Comparison of ENCODE assay signal across 8 cellular contexts in the genomic region with DNA sequence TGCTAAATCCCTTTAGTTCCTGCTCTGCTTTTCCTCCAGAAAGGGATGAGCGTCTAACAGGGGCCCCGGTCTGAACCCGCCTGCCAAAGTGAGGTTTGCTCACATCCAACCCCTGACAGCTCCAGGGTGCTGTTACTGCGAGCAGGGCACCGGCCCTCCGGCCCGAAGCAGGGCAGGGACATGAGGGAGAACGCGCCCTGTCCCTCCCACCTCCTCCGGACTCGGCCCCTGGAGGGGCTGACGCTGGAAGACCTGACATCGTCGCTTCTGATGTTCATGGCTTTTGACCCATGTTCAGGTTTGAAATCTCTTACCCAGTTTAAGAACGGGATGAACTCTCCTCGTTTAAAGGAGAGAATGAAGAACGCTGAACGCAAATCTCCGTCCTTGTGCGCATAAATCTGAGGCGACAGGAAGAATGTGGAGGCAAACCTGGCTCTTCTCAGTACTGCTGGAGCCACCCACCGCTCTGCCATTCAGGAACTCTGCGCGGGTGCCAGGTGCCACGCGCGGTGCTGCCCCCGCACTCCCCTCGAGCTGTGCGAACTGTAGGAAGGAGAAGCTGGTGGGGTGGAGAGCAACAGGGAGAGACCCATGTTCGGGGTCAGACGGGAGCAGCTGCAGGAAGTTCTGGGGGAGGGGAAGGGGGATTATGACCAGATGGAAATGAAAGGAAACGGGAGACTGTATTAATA. TPM values are rescaled to one million over a fixed set of nuclear protein-coding genes. Genes with fewer than 3 reads are reported as not detected.
DNase-seq lines count a peak whose midpoint lies in the region; ATAC-seq, FAIRE-seq and TF ChIP-seq lines count a peak whose summit lies in the region.

No MANE protein-coding gene starts in this region.

- H3K79me1 ChIP-seq in H1 (ENCODE audit: low read depth, low read length), result 0 out of 2 replicates have a peak, but pooled peaks cover 4% of the 10 kb centered on the region

- intact Hi-C loops in PC-9 (cut with micrococcal nuclease; ENCODE audit: unreplicated experiment), result loop anchor here (5.0 kb wide), 1 partner anchor 38 kb away; a partner anchor contains a TSS

- 21% methylated on average over 33 of the region's 33 CpGs; no CpG with 5 or more reads in 1 of the 2 experiments for WGBS in H1 (ENCODE audit: extremely low coverage in 1 of 2, insufficient coverage in 1 of 2, insufficient read length in 1 of 2, insufficient replicate concordance in 2 of 2, low coverage in 1 of 2, low lambda C conversion rate in 2 of 2, missing lambda C conversion rate in 1 of 2), 2 experiments

- TF ChIP-seq POLR2A in H1 (IDR thresholded peaks at IDR 0.05; ENCODE audit: control extremely low read depth in 1 of 2, low read depth in 2 of 2, low read length in 2 of 2), result no peak

- peak overlapping the region; percentile 13 for H3K56ac ChIP-seq in H1 (replicated peaks; ENCODE audit: insufficient read length, low read depth, low read length)

- H3K27me3 ChIP-seq in PC-9 (ENCODE audit: insufficient read depth, low read depth) (no peaks in the 10 kb centered on the region), H1 (replicated peaks in 1 of 4; ENCODE audit: control insufficient read depth in 3 of 4, extremely low read depth in 1 of 4, insufficient read depth in 3 of 4, low read length in 3 of 4) (no peaks in the 10 kb centered on the region), muscle layer of colon (ENCODE audit: control insufficient read depth in 1 of 2, insufficient read depth in 2 of 2, low read length in 2 of 2) (no peaks in the 10 kb centered on the region)

- H3K27ac ChIP-seq in PC-9 (peak overlapping the region; percentile 62), H1 (ENCODE audit: low read depth, low read length) (peak overlapping the region; percentile 57; the same call in 1 of the 2 replicates), muscle layer of colon (ENCODE audit: low read depth, low read length) (peak overlapping the region; percentile 94)

- H4K5ac ChIP-seq in H1 (ENCODE audit: insufficient read length, low read depth, low read length), result peak overlapping the region; percentile 50

- TF ChIP-seq CTCF in PC-9 (conservative IDR thresholded peaks at IDR 0.05) (no peak), H1 (IDR thresholded peaks at IDR 0.05; ENCODE audit: control extremely low read depth in 1 of 3, insufficient read depth in 1 of 3, low read depth in 1 of 3, low read length in 3 of 3) (no peak), GM20000 (IDR thresholded peaks at IDR 0.05; ENCODE audit: extremely low read depth, missing control alignments) (no peak)

- peaks cover 13% of the 10 kb centered on the region for H3K23me2 ChIP-seq in H1 (ENCODE audit: low read depth, low read length)

- peak overlapping the region; percentile 96 for H2AFZ ChIP-seq in PC-9
- no peak overlapping the region for H2AFZ ChIP-seq in H1 (ENCODE audit: low read length)

- H2AK5ac ChIP-seq in H1 (ENCODE audit: low read depth, low read length), result no peak overlapping the region

- peak overlapping the region; percentile 66 to 86 (median 81) for H3K9ac ChIP-seq in H1 (replicated peaks in 1 of 4; ENCODE audit: extremely low read depth in 1 of 4, low read depth in 3 of 4, low read length in 3 of 4)
- H3K9ac ChIP-seq in muscle layer of colon (ENCODE audit: low read length), result peak overlapping the region; percentile 79

- H3K4me2 ChIP-seq in PC-9, result peak overlapping the region; percentile 100
- H3K4me2 ChIP-seq in H1 (ENCODE audit: insufficient read depth in 1 of 2, low read depth in 2 of 2, low read length in 2 of 2), result peak overlapping the region; percentile 79 to 85

- H3K4me1 ChIP-seq in PC-9 (replicated peaks; ENCODE audit: insufficient read depth) (peaks cover 50% of the 10 kb centered on the region), H1 (replicated peaks in 1 of 4; ENCODE audit: control insufficient read depth in 3 of 4, insufficient read depth in 4 of 4, low read length in 3 of 4) (peaks cover 0 to 11% (median 7%) of the 10 kb centered on the region in 4 experiments; a peak in 4 of 7 replicates), muscle layer of colon (ENCODE audit: insufficient read depth, low read length) (peaks cover 23% of the 10 kb centered on the region)

- no peak overlapping the region for H3K14ac ChIP-seq in H1 (ENCODE audit: insufficient read length)

- no peaks in the 10 kb centered on the region for H3K9me3 ChIP-seq in PC-9 (ENCODE audit: insufficient read depth, low read depth)
- H3K9me3 ChIP-seq in H1 (ENCODE audit: insufficient read depth in 2 of 2, low read depth in 1 of 2, low read length in 1 of 2), result no peaks in the 10 kb centered on the region
- no peaks in the 10 kb centered on the region for H3K9me3 ChIP-seq in muscle layer of colon (ENCODE audit: low read length)

- H3K79me2 ChIP-seq in PC-9 (ENCODE audit: low read depth), result peaks cover 58% of the 10 kb centered on the region
- peaks cover 0 to 39% of the 10 kb centered on the region in 2 experiments for H3K79me2 ChIP-seq in H1 (ENCODE audit: control insufficient read depth in 1 of 2, insufficient read depth in 2 of 2, low read length in 2 of 2)

- H3F3A ChIP-seq in PC-9 (ENCODE audit: insufficient read depth, low read depth), result peaks cover 67% of the 10 kb centered on the region

- H2BK20ac ChIP-seq in H1 (ENCODE audit: low read length), result no peak overlapping the region

- no peak overlapping the region for H2BK120ac ChIP-seq in H1 (replicated peaks; ENCODE audit: low read depth, low read length)

- peak overlapping the region; percentile 25 for H3K18ac ChIP-seq in H1 (ENCODE audit: extremely low read depth, low read length)

- POLR2A ChIA-PET in PC-9 (lab: Charles Lee; ENCODE audit: unreplicated experiment), result interaction anchor here (0.5 to 1.2 kb wide), 16 partner anchors 14 to 312 kb away, joined by 3 to 21 read pairs (median 6); a partner anchor contains a TSS
- POLR2A ChIA-PET in H1 (lab: Charles Lee; ENCODE audit: partially characterized antibody), result interaction anchor here (0.7 to 20.7 kb wide), 49 partner anchors 8 to 998 kb away, joined by 3 to 336 read pairs (median 4); a partner anchor contains a TSS

- no peak overlapping the region for H2BK5ac ChIP-seq in H1 (ENCODE audit: low read depth, low read length)

- TSS peak; percentile 92 for BruUV-seq in PC-9 (replicated peaks; lab: Mats Ljungman, UMichigan)

- FAIRE-seq in H1 (lab: Jason Lieb, UNC), result no peak

- H4K8ac ChIP-seq in H1 (ENCODE audit: extremely low read depth, insufficient read depth, low read length), result no peak overlapping the region; the same call in 1 of the 2 replicates

- H3K36me3 ChIP-seq in PC-9 (ENCODE audit: low read depth) (peaks cover 34% of the 10 kb centered on the region), H1 (ENCODE audit: control insufficient read depth in 2 of 4, insufficient read depth in 4 of 4, low read length in 3 of 4) (peaks cover 28 to 47% (median 41%) of the 10 kb centered on the region in 4 experiments), muscle layer of colon (ENCODE audit: insufficient read depth, low read length) (peaks cover 55% of the 10 kb centered on the region)

- H3K4ac ChIP-seq in H1 (replicated peaks; ENCODE audit: insufficient read length, low read depth, low read length), result peak overlapping the region; percentile 65

- DNase-seq in activated CD4-positive, alpha-beta T cell treated with anti-CD3 and anti-CD28 coated beads for 48 hours, result peak; percentile 34
- no peak for DNase-seq in activated CD4-positive, alpha-beta T cell treated with anti-CD3 and anti-CD28 coated beads, Interleukin-2, amount 50 U/mL, for 4 hours
- no peak for DNase-seq in PC-9
- DNase-seq in H1 (ENCODE audit: low read depth in 1 of 2, low spot score in 2 of 2), result no peak
- DNase-seq in GM20000 (ENCODE audit: low spot score), result no peak

- CTCF ChIA-PET in PC-9 (lab: Charles Lee), result interaction anchor here (0.8 to 1.0 kb wide), 7 partner anchors 10 to 180 kb away, joined by 3 to 9 read pairs (median 3); a partner anchor contains a TSS
- CTCF ChIA-PET in H1 (lab: Charles Lee; ENCODE audit: partially characterized antibody), result interaction anchor here (0.6 to 1.9 kb wide), 16 partner anchors 11 to 190 kb away, joined by 3 to 11 read pairs (median 4); a partner anchor contains a TSS

- H3K23ac ChIP-seq in H1 (ENCODE audit: insufficient read length), result no peak overlapping the region

- TF ChIP-seq EP300 in H1 (IDR thresholded peaks at IDR 0.05; ENCODE audit: borderline replicate concordance in 1 of 2, low read depth in 2 of 2, low read length in 2 of 2), result no peak

- peak overlapping the region; percentile 84 for H3K4me3 ChIP-seq in PC-9
- peak overlapping the region; percentile 50 to 93 (median 84) for H3K4me3 ChIP-seq in H1 (ENCODE audit: extremely low read depth in 1 of 4, insufficient read depth in 2 of 4, low read depth in 3 of 4, low read length in 4 of 4)
- peak overlapping the region; percentile 53 to 96 for H3K4me3 ChIP-seq in muscle layer of colon (ENCODE audit: low read depth in 1 of 2, low read length in 2 of 2)

- peak overlapping the region; percentile 34 for H4K91ac ChIP-seq in H1 (replicated peaks; ENCODE audit: insufficient read length, low read length)

- no peak overlapping the region for H2BK12ac ChIP-seq in H1 (ENCODE audit: low read depth, low read length)

- TF ChIP-seq RAD21 in H1 (IDR thresholded peaks at IDR 0.05 in 1 of 2, conservative IDR thresholded peaks at IDR 0.05 in 1 of 2; ENCODE audit: low read depth in 2 of 2, low read length in 2 of 2), result no peak

- H4K20me1 ChIP-seq in PC-9 (ENCODE audit: insufficient read depth) (peaks cover 35% of the 10 kb centered on the region), H1 (replicated peaks in 1 of 2; ENCODE audit: control insufficient read depth in 1 of 2, insufficient read depth in 2 of 2, low read length in 2 of 2) (peaks cover 0 to 16% of the 10 kb centered on the region in 2 experiments)

- ATAC-seq in HG02840 (IDR thresholded peaks at IDR 0.05; ENCODE audit: low FRiP score, unreplicated experiment), result peak; percentile 15
- ATAC-seq in GM21723 (IDR thresholded peaks at IDR 0.05; ENCODE audit: unreplicated experiment), result no peak

- no peaks in the 10 kb centered on the region for H3K9me2 ChIP-seq in PC-9 (ENCODE audit: insufficient read depth)

- no peak overlapping the region for H2BK15ac ChIP-seq in H1 (ENCODE audit: low read length)

RNA-seq across cellular contexts. Expression of a gene that starts 0.8 kb away (rescaled TPM):
- total RNA-seq in PC-9 (2021), result 1,773 and 2,008 TPM in 2 replicates
- 1,622 and 1,627 TPM in 2 replicates for total RNA-seq in H1 (2021; fragmentation: NEBNext Ultra II Directional; extraction: Animal tissue kit (Norgen Biotek cat#: 25700))
- polyA plus RNA-seq in H1 (2011; rRNA removed), result 1,996 and 2,000 TPM in 2 replicates
- polyA plus RNA-seq in H1 (2011; cell fraction: cytosol; rRNA removed), result 2,637 TPM
- 1,888 TPM for polyA plus RNA-seq in H1 (2011; cell fraction: nucleus; rRNA removed)
- 1,872 to 2,382 TPM (median 2,305 TPM) in 4 replicates for polyA plus RNA-seq in H1 (2012, experiment 1 of 2)
- polyA plus RNA-seq in H1 (2012, experiment 2 of 2), result 2,227 TPM
- polyA plus RNA-seq in H1 (2013, experiment 1 of 2), result 1,219 TPM
- polyA plus RNA-seq in H1 (2013, experiment 2 of 2), result 1,170 TPM
- polyA minus RNA-seq in H1 (2011; rRNA and poly(A)+ RNA removed), result 1,372 and 1,843 TPM in 2 replicates
- polyA minus RNA-seq in H1 (2011; cell fraction: cytosol; rRNA and poly(A)+ RNA removed), result 1,032 TPM
- 466 TPM for polyA minus RNA-seq in H1 (2011; cell fraction: nucleus; rRNA and poly(A)+ RNA removed)

RNA-seq across cellular contexts. Expression of a gene that starts 16.8 kb away (rescaled TPM):
- total RNA-seq in PC-9 (2021), result 39.3 and 40.5 TPM in 2 replicates
- 24.6 and 31.5 TPM in 2 replicates for total RNA-seq in H1 (2021; fragmentation: NEBNext Ultra II Directional; extraction: Animal tissue kit (Norgen Biotek cat#: 25700))
- 17.8 and 26.2 TPM in 2 replicates for polyA plus RNA-seq in H1 (2011; rRNA removed)
- 24.2 TPM for polyA plus RNA-seq in H1 (2011; cell fraction: cytosol; rRNA removed)
- 41.6 TPM for polyA plus RNA-seq in H1 (2011; cell fraction: nucleus; rRNA removed)
- 20.8 to 24.7 TPM (median 23.1 TPM) in 4 replicates for polyA plus RNA-seq in H1 (2012, experiment 1 of 2)
- polyA plus RNA-seq in H1 (2012, experiment 2 of 2), result 20.4 TPM
- polyA plus RNA-seq in H1 (2013, experiment 1 of 2), result 15.5 TPM
- 13.2 TPM for polyA plus RNA-seq in H1 (2013, experiment 2 of 2)
- polyA minus RNA-seq in H1 (2011; rRNA and poly(A)+ RNA removed), result 10.0 and 16.4 TPM in 2 replicates
- polyA minus RNA-seq in H1 (2011; cell fraction: cytosol; rRNA and poly(A)+ RNA removed), result 7.1 TPM
- 8.6 TPM for polyA minus RNA-seq in H1 (2011; cell fraction: nucleus; rRNA and poly(A)+ RNA removed)

RNA-seq across cellular contexts. Expression of a gene that starts 27.2 kb away (rescaled TPM):
- 96.6 and 120 TPM in 2 replicates for total RNA-seq in PC-9 (2021)
- total RNA-seq in H1 (2021; fragmentation: NEBNext Ultra II Directional; extraction: Animal tissue kit (Norgen Biotek cat#: 25700)), result 114 and 117 TPM in 2 replicates
- 25.7 and 32.2 TPM in 2 replicates for polyA plus RNA-seq in H1 (2011; rRNA removed)
- 35.3 TPM for polyA plus RNA-seq in H1 (2011; cell fraction: cytosol; rRNA removed)
- 66.3 TPM for polyA plus RNA-seq in H1 (2011; cell fraction: nucleus; rRNA removed)
- polyA plus RNA-seq in H1 (2012, experiment 1 of 2), result 98.7 to 112 TPM (median 111 TPM) in 4 replicates
- 79.2 TPM for polyA plus RNA-seq in H1 (2012, experiment 2 of 2)
- polyA plus RNA-seq in H1 (2013, experiment 1 of 2), result 45.4 TPM
- 44.6 TPM for polyA plus RNA-seq in H1 (2013, experiment 2 of 2)
- polyA minus RNA-seq in H1 (2011; rRNA and poly(A)+ RNA removed), result 69.4 and 71.5 TPM in 2 replicates
- polyA minus RNA-seq in H1 (2011; cell fraction: cytosol; rRNA and poly(A)+ RNA removed), result 41.7 TPM
- 48.7 TPM for polyA minus RNA-seq in H1 (2011; cell fraction: nucleus; rRNA and poly(A)+ RNA removed)

RNA-seq across cellular contexts. Expression of a gene that starts 27.9 kb away (rescaled TPM):
- 632 and 734 TPM in 2 replicates for total RNA-seq in PC-9 (2021)
- total RNA-seq in H1 (2021; fragmentation: NEBNext Ultra II Directional; extraction: Animal tissue kit (Norgen Biotek cat#: 25700)), result 5.8 and 6.7 TPM in 2 replicates
- polyA plus RNA-seq in H1 (2011; rRNA removed), result 2.0 and 2.5 TPM in 2 replicates
- polyA plus RNA-seq in H1 (2011; cell fraction: cytosol; rRNA removed), result 3.1 TPM
- polyA plus RNA-seq in H1 (2011; cell fraction: nucleus; rRNA removed), result 17.1 TPM
- 5.2 to 6.9 TPM (median 5.5 TPM) in 4 replicates for polyA plus RNA-seq in H1 (2012, experiment 1 of 2)
- polyA plus RNA-seq in H1 (2012, experiment 2 of 2), result 0.70 TPM
- polyA plus RNA-seq in H1 (2013, experiment 1 of 2), result 1.4 TPM
- 1.0 TPM for polyA plus RNA-seq in H1 (2013, experiment 2 of 2)
- polyA minus RNA-seq in H1 (2011; rRNA and poly(A)+ RNA removed), result 10.9 and 19.0 TPM in 2 replicates
- 7.9 TPM for polyA minus RNA-seq in H1 (2011; cell fraction: cytosol; rRNA and poly(A)+ RNA removed)
- 13.0 TPM for polyA minus RNA-seq in H1 (2011; cell fraction: nucleus; rRNA and poly(A)+ RNA removed)

RNA-seq across cellular contexts. Expression of a gene that starts 38.1 kb away (rescaled TPM):
- total RNA-seq in PC-9 (2021), result 83.2 and 84.2 TPM in 2 replicates
- 29.9 and 31.2 TPM in 2 replicates for total RNA-seq in H1 (2021; fragmentation: NEBNext Ultra II Directional; extraction: Animal tissue kit (Norgen Biotek cat#: 25700))
- polyA plus RNA-seq in H1 (2011; rRNA removed), result 19.2 and 30.1 TPM in 2 replicates
- 18.9 TPM for polyA plus RNA-seq in H1 (2011; cell fraction: cytosol; rRNA removed)
- 101 TPM for polyA plus RNA-seq in H1 (2011; cell fraction: nucleus; rRNA removed)
- polyA plus RNA-seq in H1 (2012, experiment 1 of 2), result 22.0 to 32.1 TPM (median 25.2 TPM) in 4 replicates
- 23.4 TPM for polyA plus RNA-seq in H1 (2012, experiment 2 of 2)
- polyA plus RNA-seq in H1 (2013, experiment 1 of 2), result 18.3 TPM
- 15.2 TPM for polyA plus RNA-seq in H1 (2013, experiment 2 of 2)
- 13.6 and 15.8 TPM in 2 replicates for polyA minus RNA-seq in H1 (2011; rRNA and poly(A)+ RNA removed)
- 11.3 TPM for polyA minus RNA-seq in H1 (2011; cell fraction: cytosol; rRNA and poly(A)+ RNA removed)
- polyA minus RNA-seq in H1 (2011; cell fraction: nucleus; rRNA and poly(A)+ RNA removed), result 15.3 TPM
